In the genomic region with DNA sequence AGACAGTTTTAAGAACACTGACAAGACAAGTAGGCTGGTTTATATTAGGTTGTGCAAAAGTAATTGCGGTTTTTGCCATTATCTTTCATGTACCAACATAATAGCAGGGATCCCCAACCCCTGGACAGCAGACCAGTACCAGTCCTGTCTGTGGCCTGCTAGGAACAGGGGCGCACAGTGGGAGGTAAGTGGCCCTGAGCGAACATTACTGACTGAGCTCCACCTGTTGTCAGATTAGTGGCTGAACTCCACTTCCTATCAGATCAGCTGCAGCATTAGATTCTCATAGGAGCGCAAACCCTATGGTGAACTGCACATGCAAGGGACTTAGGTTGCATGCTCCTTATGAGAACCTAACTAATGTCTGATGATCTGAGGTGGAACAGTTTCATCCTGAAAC, we compare ENCODE assay signal across 28 cellular contexts.
"Had no signal": no experiment of that assay in that cellular context is flagged by ENCODE, and none has a peak within 500 bp of the region (broad histone marks: within the 10 kb centered on the region; RNA-seq: fewer than 3 reads in every experiment).

No MANE protein-coding gene starts in this region.

- H3K9me3 ChIP-seq: adrenal gland, body of pancreas had no signal

- H3K27ac Mint-ChIP-seq: activated B cell treated with CpG ODN at 0.5 μM for 24 hours; activated CD4-positive, alpha-beta memory T cell treated with anti-CD3 and anti-CD28 coated beads, Interleukin-2, amount 10 ng/mL, durations not matched to agents 7 days and 5 days; activated naive CD8-positive, alpha-beta T cell; activated naive CD8-positive, alpha-beta T cell treated with anti-CD3 and anti-CD28 coated beads, Interleukin-2, amount 50 U/mL, for 24 hours; activated T-cell treated with anti-CD3 and anti-CD28 coated beads, Interleukin-2, amount 50 U/mL, for 24 hours; activated T-cell treated with anti-CD3 and anti-CD28 coated beads, Interleukin-2, amount 50 U/mL, for 72 hours; effector memory CD8-positive, alpha-beta T cell had no signal

- H3K27me3 ChIP-seq: adrenal gland, body of pancreas, esophagus muscularis mucosa had no signal

- H3K4me1 ChIP-seq: adrenal gland, esophagus muscularis mucosa had no signal

- H3K4me3 Mint-ChIP-seq: activated B cell treated with CpG ODN at 0.5 μM for 24 hours; activated CD4-positive, alpha-beta memory T cell treated with anti-CD3 and anti-CD28 coated beads, Interleukin-2, amount 10 ng/mL, durations not matched to agents 7 days and 5 days; activated naive CD8-positive, alpha-beta T cell; activated naive CD8-positive, alpha-beta T cell treated with anti-CD3 and anti-CD28 coated beads, Interleukin-2, amount 50 U/mL, for 24 hours; activated T-cell treated with anti-CD3 and anti-CD28 coated beads, Interleukin-2, amount 50 U/mL, for 24 hours; activated T-cell treated with anti-CD3 and anti-CD28 coated beads, Interleukin-2, amount 50 U/mL, for 72 hours; effector memory CD8-positive, alpha-beta T cell had no signal

- ATAC-seq: activated CD4-positive, CD25-positive, alpha-beta regulatory T cell treated with anti-CD3 and anti-CD28 coated beads, Interleukin-2, amount 50 U/mL, for 24 hours; activated naive CD8-positive, alpha-beta T cell treated with anti-CD3 and anti-CD28 coated beads, Interleukin-2, amount 50 U/mL, for 24 hours; activated T-cell treated with anti-CD3 and anti-CD28 coated beads, Interleukin-2, amount 50 U/mL, for 72 hours; body of pancreas; effector memory CD8-positive, alpha-beta T cell had no signal

- H3K36me3 Mint-ChIP-seq: activated naive CD8-positive, alpha-beta T cell had no signal

- H3K4me3 ChIP-seq: adrenal gland, body of pancreas, esophagus muscularis mucosa had no signal

- H3K36me3 ChIP-seq: adrenal gland, esophagus muscularis mucosa had no signal

- DNase-seq: activated B cell treated with CpG ODN at 0.5 μM for 24 hours; activated CD4-positive, alpha-beta memory T cell treated with anti-CD3 and anti-CD28 coated beads, Interleukin-2, amount 10 ng/mL, durations not matched to agents 7 days and 5 days; activated CD4-positive, alpha-beta T cell treated with anti-CD3 and anti-CD28 coated beads for 48 hours; activated CD4-positive, alpha-beta T cell treated with anti-CD3 and anti-CD28 coated beads, Interleukin-2, amount 50 U/mL, for 1 hour; activated CD8-positive, alpha-beta memory T cell treated with anti-CD3 and anti-CD28 coated beads, Interleukin-2, amount 50 U/mL, for 48 hours; activated gamma-delta T cell; activated naive CD4-positive, alpha-beta T cell; activated naive CD4-positive, alpha-beta T cell treated with anti-CD3 and anti-CD28 coated beads, Interleukin-2, amount 50 U/mL, for 16 hours; activated naive CD8-positive, alpha-beta T cell treated with anti-CD3 and anti-CD28 coated beads, Interleukin-2, amount 50 U/mL, for 24 hours; activated T-cell treated with anti-CD3 and anti-CD28 coated beads for 4 hours; activated T-cell treated with anti-CD3 and anti-CD28 coated beads, Interleukin-2, amount 50 U/mL, for 24 hours; activated T-cell treated with anti-CD3 and anti-CD28 coated beads, Interleukin-2, amount 50 U/mL, for 72 hours; adrenal gland; amygdala; aorta; body of pancreas; caudate nucleus; cortex of kidney; dermis blood vessel endothelial cell; effector CD4-positive, alpha-beta T cell; effector memory CD8-positive, alpha-beta T cell; erythroblast; head of caudate nucleus; hippocampal formation; T-helper 2 cell had no signal

- H3K4me1 Mint-ChIP-seq: activated B cell treated with CpG ODN at 0.5 μM for 24 hours; activated CD4-positive, alpha-beta memory T cell treated with anti-CD3 and anti-CD28 coated beads, Interleukin-2, amount 10 ng/mL, durations not matched to agents 7 days and 5 days; activated naive CD8-positive, alpha-beta T cell treated with anti-CD3 and anti-CD28 coated beads, Interleukin-2, amount 50 U/mL, for 24 hours had no signal

- H3K27me3 Mint-ChIP-seq: activated B cell treated with CpG ODN at 0.5 μM for 24 hours; activated CD4-positive, alpha-beta memory T cell treated with anti-CD3 and anti-CD28 coated beads, Interleukin-2, amount 10 ng/mL, durations not matched to agents 7 days and 5 days; activated naive CD8-positive, alpha-beta T cell; activated naive CD8-positive, alpha-beta T cell treated with anti-CD3 and anti-CD28 coated beads, Interleukin-2, amount 50 U/mL, for 24 hours; activated T-cell treated with anti-CD3 and anti-CD28 coated beads, Interleukin-2, amount 50 U/mL, for 24 hours; effector memory CD8-positive, alpha-beta T cell had no signal

- H3K27ac ChIP-seq: adrenal gland, body of pancreas, esophagus muscularis mucosa had no signal
